In the genomic region with DNA sequence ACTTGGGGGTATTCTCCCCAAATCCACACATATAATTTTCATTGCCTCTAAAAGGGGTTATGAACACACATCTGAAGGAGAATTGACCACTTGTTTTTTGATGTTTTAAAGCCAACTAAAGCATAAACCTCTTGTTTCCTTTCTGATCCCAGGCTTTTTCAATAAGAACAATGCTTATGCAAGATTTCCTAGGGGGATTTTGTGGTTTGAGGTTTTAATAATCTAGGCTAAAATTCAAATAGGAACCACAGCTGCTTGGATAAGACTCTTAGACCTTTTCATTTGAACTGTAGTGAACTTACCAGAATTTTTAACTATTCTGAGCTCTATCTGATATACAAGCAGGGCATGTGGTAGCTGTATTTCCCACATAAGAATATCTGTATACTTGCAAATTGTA, we compare ENCODE assay signal across 12 cellular contexts.
DNase-seq lines count a peak whose midpoint lies in the region; ATAC-seq and TF ChIP-seq lines count a peak whose summit lies in the region.
"Had no signal": no experiment of that assay in that cellular context is flagged by ENCODE, and none has a peak within 500 bp of the region (broad histone marks: within the 10 kb centered on the region; RNA-seq: fewer than 3 reads in every experiment).

No MANE protein-coding gene starts in this region.

- H3K27ac ChIP-seq in GM23248 (no peak overlapping the region), breast epithelium (peak overlapping the region; percentile 79 to 84), thoracic aorta (peak overlapping the region; percentile 64 to 76)

- H3K4me2 ChIP-seq in GM23248 (ENCODE audit: unreplicated experiment): peak overlapping the region; percentile 58

- peaks cover 14% of the 10 kb centered on the region for H3F3A ChIP-seq in GM23248 (ENCODE audit: insufficient read depth)

- H3K4me1 ChIP-seq in GM23248 (ENCODE audit: insufficient read depth) (peaks cover 21% of the 10 kb centered on the region), breast epithelium (no peaks in the 10 kb centered on the region), thoracic aorta (ENCODE audit: control insufficient read depth in 1 of 2, low read depth in 2 of 2) (peaks cover 22 to 41% of the 10 kb centered on the region in 2 donors)

- intact Hi-C loops in breast epithelium (cut with DNase I; ENCODE audit: low total_unique reads): no loop called here

- H3K79me2 ChIP-seq in GM23248 (ENCODE audit: insufficient read depth): no peaks in the 10 kb centered on the region

- no peak overlapping the region for H3K9ac ChIP-seq in GM23248

- TF ChIP-seq POLR2A in breast epithelium (IDR thresholded peaks at IDR 0.05): no peak

- ATAC-seq in thoracic aorta (ENCODE audit: insufficient number of reproducible peaks, low FRiP score, low read depth) (no peak), GM18511 (IDR thresholded peaks at IDR 0.05; ENCODE audit: unreplicated experiment) (no peak)
- no peak for ATAC-seq in stimulated activated naive CD8-positive, alpha-beta T cell treated with anti-CD3 and anti-CD28 coated beads, Interleukin-15, Interleukin-2, amounts not matched to agents 100 U/mL and 50 U/mL, for 24 hours

- in situ Hi-C loops in GM23248 (cut with MboI): no loop called here
- in situ Hi-C loops in KBM-7 (cut with MboI; ENCODE audit: low pct_unique_long_range_greater_than_20kb, low sequenced_read_pairs): no loop called here

- no peak overlapping the region for H3K4me3 ChIP-seq in GM23248
- no peak overlapping the region for H3K4me3 ChIP-seq in breast epithelium
- no peak overlapping the region for H3K4me3 ChIP-seq in thoracic aorta

- H2AFZ ChIP-seq in GM23248: no peak overlapping the region; the same call in 1 of the 2 replicates

- H3K27me3 ChIP-seq in GM23248 (replicated peaks; ENCODE audit: insufficient read depth) (no peaks in the 10 kb centered on the region), breast epithelium (no peaks in the 10 kb centered on the region), thoracic aorta (replicated peaks; ENCODE audit: insufficient read depth) (no peaks in the 10 kb centered on the region)

- H3K9me2 ChIP-seq in GM23248 (ENCODE audit: insufficient read depth): no peaks in the 10 kb centered on the region

- peak; percentile 39 for DNase-seq in GM23248
- DNase-seq in breast epithelium (ENCODE audit: low spot score in 2 of 2): no peak
- DNase-seq in iris pigment epithelial cell (ENCODE audit: low read depth): peak; percentile 84
- DNase-seq in thoracic aorta (ENCODE audit: low spot score): no peak
- no peak for DNase-seq in NCI-H2081 (lab: John Stamatoyannopoulos, UW)
- no peak for DNase-seq in KBM-7
- DNase-seq in stimulated activated naive CD8-positive, alpha-beta T cell treated with anti-CD3 and anti-CD28 coated beads, Interleukin-15, Interleukin-2, amounts not matched to agents 100 U/mL and 50 U/mL, for 24 hours: no peak
- DNase-seq: COR-L47; NCI-H1092 treated with DMSO at 0.1 percent for 48 hours; NK-92 treated with Interleukin-12 subunit alpha and Interleukin-12 subunit beta, amount 100 ng/mL, for 24 hours; small intestine had no signal

- TF ChIP-seq CTCF in breast epithelium (IDR thresholded peaks at IDR 0.05) (no peak), thoracic aorta (IDR thresholded peaks at IDR 0.05) (no peak)

- H4K20me1 ChIP-seq in GM23248 (ENCODE audit: insufficient read depth): no peaks in the 10 kb centered on the region

- no peaks in the 10 kb centered on the region for H3K9me3 ChIP-seq in GM23248 (ENCODE audit: low read depth)
- no peaks in the 10 kb centered on the region for H3K9me3 ChIP-seq in breast epithelium
- H3K9me3 ChIP-seq in thoracic aorta: no peaks in the 10 kb centered on the region

- H3K36me3 ChIP-seq in GM23248 (ENCODE audit: low read depth): no peaks in the 10 kb centered on the region
- no peaks in the 10 kb centered on the region for H3K36me3 ChIP-seq in breast epithelium
- H3K36me3 ChIP-seq in thoracic aorta: no peaks in the 10 kb centered on the region

Comparison
In these comparisons a context has a peak if more than half of its experiments do, and no peak if none do; other contexts are left out.
1. DNase-seq: peak in GM23248 (single experiment) and iris pigment epithelial cell (single experiment); none in breast epithelium (0 of 2), thoracic aorta (single experiment), NCI-H2081 (0 of 2), KBM-7 (single experiment) and stimulated activated naive CD8-positive, alpha-beta T cell treated with anti-CD3 and anti-CD28 coated beads, Interleukin-15, Interleukin-2, amounts not matched to agents 100 U/mL and 50 U/mL, for 24 hours (single experiment).